In genomic region chr22:37674951-37675929, GRCh38 we compare ENCODE assay signal across 8 cellular contexts. TPM values are rescaled to one million over a fixed set of nuclear protein-coding genes. Genes with fewer than 3 reads are reported as not detected.
DNase-seq lines count a peak whose midpoint lies in the region; ATAC-seq and TF ChIP-seq lines count a peak whose summit lies in the region.

Gene LGALS1 (plus strand): TSS chr22:37675636. CDS start chr22:37675703, 67 bp downstream.

- peaks cover 61% of the 10 kb centered on the region for H3K4me1 Mint-ChIP-seq in activated naive CD4-positive, alpha-beta T cell treated with anti-CD3 and anti-CD28 coated beads, Interleukin-2, amount 50 U/mL, for 24 hours

- H2BK120ac ChIP-seq in neuronal stem cell (ENCODE audit: low read depth, low read length): peak within 1 kb of the TSS; percentile 87

- H3K36me3 ChIP-seq in gastroesophageal sphincter (peaks cover 0 to 23% of the 10 kb centered on the region in 2 donors), neuronal stem cell (replicated peaks in 1 of 2; ENCODE audit: control insufficient read depth in 2 of 2, insufficient read depth in 2 of 2, low read length in 2 of 2) (no peaks in the 10 kb centered on the region), upper lobe of left lung (peaks cover 0 to 24% (median 13%) of the 10 kb centered on the region in 4 donors)

- ATAC-seq in gastroesophageal sphincter (peak; percentile 90), upper lobe of left lung (ENCODE audit: low FRiP score in 2 of 2) (peak; percentile 86 to 91)

- H2AFZ ChIP-seq in neuronal stem cell (ENCODE audit: low read length): peak within 1 kb of the TSS; percentile 91

- peak within 1 kb of the TSS; percentile 41 for H2BK12ac ChIP-seq in neuronal stem cell (ENCODE audit: low read length)

- peak within 1 kb of the TSS; percentile 56 for H3K14ac ChIP-seq in neuronal stem cell (ENCODE audit: low read length)

- H2AK5ac ChIP-seq in neuronal stem cell (ENCODE audit: low read depth, low read length): peak within 1 kb of the TSS; percentile 97

- H3K9me3 ChIP-seq in gastroesophageal sphincter (no peaks in the 10 kb centered on the region), neuronal stem cell (replicated peaks in 1 of 2; ENCODE audit: control insufficient read depth in 2 of 2, insufficient read depth in 1 of 2, low read depth in 1 of 2, low read length in 2 of 2) (no peaks in the 10 kb centered on the region), upper lobe of left lung (no peaks in the 10 kb centered on the region)

- no peak for TF ChIP-seq EP300 in gastroesophageal sphincter (IDR thresholded peaks at IDR 0.05)
- TF ChIP-seq EP300 in upper lobe of left lung (IDR thresholded peaks at IDR 0.05): peak in 1 of 4 donors; percentile 57

- TF ChIP-seq CTCF in gastroesophageal sphincter (IDR thresholded peaks at IDR 0.05): peak in 2 of 4 experiments; percentile 4 to 62
- peak in 2 of 6 experiments; percentile 25 to 37 for TF ChIP-seq CTCF in upper lobe of left lung (IDR thresholded peaks at IDR 0.05)

- H3K36me3 Mint-ChIP-seq in activated naive CD4-positive, alpha-beta T cell treated with anti-CD3 and anti-CD28 coated beads, Interleukin-2, amount 50 U/mL, for 24 hours: no peaks in the 10 kb centered on the region

- H3K9me3 Mint-ChIP-seq in activated naive CD4-positive, alpha-beta T cell treated with anti-CD3 and anti-CD28 coated beads, Interleukin-2, amount 50 U/mL, for 24 hours: no peaks in the 10 kb centered on the region

- peak within 1 kb of the TSS; percentile 43 for H3K4me2 ChIP-seq in neuronal stem cell (ENCODE audit: insufficient read depth, low read length, poor library complexity, severe bottlenecking)

- H3K4me3 ChIP-seq in gastroesophageal sphincter (peak within 1 kb of the TSS; percentile 42 to 57), neuronal stem cell (ENCODE audit: low read length in 2 of 2) (peak within 1 kb of the TSS; percentile 55 to 71), upper lobe of left lung (peak within 1 kb of the TSS; percentile 50 to 66 (median 57))

- no peaks in the 10 kb centered on the region for H3K27me3 Mint-ChIP-seq in activated naive CD4-positive, alpha-beta T cell treated with anti-CD3 and anti-CD28 coated beads, Interleukin-2, amount 50 U/mL, for 24 hours

- no peaks in the 10 kb centered on the region for H3K27me3 ChIP-seq in gastroesophageal sphincter
- H3K27me3 ChIP-seq in neuronal stem cell (ENCODE audit: control insufficient read depth in 3 of 3, insufficient read depth in 3 of 3, low read depth in 1 of 3, low read length in 3 of 3): peaks cover 0 to 2% (median 0%) of the 10 kb centered on the region in 3 experiments
- H3K27me3 ChIP-seq in upper lobe of left lung: no peaks in the 10 kb centered on the region

- peak within 1 kb of the TSS; percentile 58 for H4K8ac ChIP-seq in neuronal stem cell (ENCODE audit: low read depth, low read length)

- peak within 1 kb of the TSS; percentile 70 to 98 (median 94) for H3K27ac ChIP-seq in gastroesophageal sphincter
- peak within 1 kb of the TSS; percentile 62 for H3K27ac ChIP-seq in neuronal stem cell (replicated peaks; ENCODE audit: low read length)
- peak within 1 kb of the TSS; percentile 87 to 97 (median 94) for H3K27ac ChIP-seq in upper lobe of left lung

- TF ChIP-seq POLR2A in GM18951 (IDR thresholded peaks at IDR 0.05; ENCODE audit: extremely low read depth, insufficient read depth, insufficient read length) (peak; percentile 82), gastroesophageal sphincter (IDR thresholded peaks at IDR 0.05) (peak; percentile 57 to 80), upper lobe of left lung (IDR thresholded peaks at IDR 0.05) (peak in 3 of 4 donors; percentile 30 to 52 (median 45))

- DNase-seq in AML-193 (lab: John Stamatoyannopoulos, UW) (peak; percentile 82 to 83), HS-27A (ENCODE audit: low read depth) (peak; percentile 92), SHP77 (lab: John Stamatoyannopoulos, UW) (peak; percentile 73 to 87), neuronal stem cell (ENCODE audit: low spot score) (no peak), upper lobe of left lung (peak; percentile 94 to 97)

- H2BK5ac ChIP-seq in neuronal stem cell (ENCODE audit: low read length): peak within 1 kb of the TSS; percentile 63

- H2BK15ac ChIP-seq in neuronal stem cell (ENCODE audit: low read length): peak within 1 kb of the TSS; percentile 88

- peak within 1 kb of the TSS; percentile 89 for H3K18ac ChIP-seq in neuronal stem cell (ENCODE audit: low read length)

- peak within 1 kb of the TSS; percentile 44 for H3K9ac ChIP-seq in neuronal stem cell (ENCODE audit: low read depth, low read length, poor library complexity)

- WGBS in gastroesophageal sphincter (ENCODE audit: low coverage in 1 of 2), 2 donors: 0% methylated on average over 1 to 4 of the region's 34 CpGs
- WGBS in neuronal stem cell (ENCODE audit: extremely low coverage in 2 of 2, insufficient read length in 2 of 2, insufficient replicate concordance in 1 of 2), 2 donors: no CpG with 5 or more reads among the region's 34 CpGs
- 10 to 12% methylated on average over 16 to 32 of the region's 34 CpGs for WGBS in upper lobe of left lung, 2 donors

- H4K91ac ChIP-seq in neuronal stem cell (ENCODE audit: low read depth, low read length, poor library complexity): peak within 1 kb of the TSS; percentile 95

- peaks cover 3 to 83% (median 26%) of the 10 kb centered on the region in 3 donors for H3K4me1 ChIP-seq in gastroesophageal sphincter
- peaks cover 11 to 12% of the 10 kb centered on the region in 2 donors for H3K4me1 ChIP-seq in neuronal stem cell (ENCODE audit: control insufficient read depth in 2 of 2, insufficient read depth in 1 of 2, low read depth in 1 of 2, low read length in 2 of 2)
- H3K4me1 ChIP-seq in upper lobe of left lung: peaks cover 38 to 54% (median 45%) of the 10 kb centered on the region in 4 donors

- peaks cover 3% of the 10 kb centered on the region for H3K79me1 ChIP-seq in neuronal stem cell (ENCODE audit: low read depth, low read length)

- H3K27ac Mint-ChIP-seq in activated naive CD4-positive, alpha-beta T cell treated with anti-CD3 and anti-CD28 coated beads, Interleukin-2, amount 50 U/mL, for 24 hours: peak within 1 kb of the TSS; percentile 96

- peak within 1 kb of the TSS; percentile 91 for H3K4me3 Mint-ChIP-seq in activated naive CD4-positive, alpha-beta T cell treated with anti-CD3 and anti-CD28 coated beads, Interleukin-2, amount 50 U/mL, for 24 hours

- peak within 1 kb of the TSS; percentile 76 for H3K4ac ChIP-seq in neuronal stem cell (ENCODE audit: low read length)

- H3K23ac ChIP-seq in neuronal stem cell (ENCODE audit: low read depth, low read length, poor library complexity): peak within 1 kb of the TSS; percentile 73

- in situ Hi-C loops in GM18951 (cut with MboI; ENCODE audit: low sequenced_read_pairs, unreplicated experiment): no loop called here

RNA-seq across cellular contexts. Expression of gene LGALS1, which starts in this region (rescaled TPM):
- total RNA-seq in gastroesophageal sphincter (1,000 to 10,000 TPM in 3 of 4 donors, 100 to 1,000 TPM in 1; 747 to 1,092 (median 1,059) TPM), upper lobe of left lung (100 to 1,000 TPM; 125 to 750 (median 400) TPM)
- polyA plus RNA-seq in neuronal stem cell (2013, experiment 1 of 2): 41.9 TPM
- 44.2 TPM for polyA plus RNA-seq in neuronal stem cell (2013, experiment 2 of 2)
